Comparison of ENCODE assay signal across 9 cellular contexts in genomic region chr4:108072300-108072699, GRCh38.
A peak's percentile ranks its signal among the peaks of the same experiment; 100 is the strongest.
DNase-seq lines count a peak whose midpoint lies in the region; ATAC-seq and TF ChIP-seq lines count a peak whose summit lies in the region.
"Had no signal": no experiment of that assay in that cellular context is flagged by ENCODE, and none has a peak within 500 bp of the region (broad histone marks: within the 10 kb centered on the region; RNA-seq: fewer than 3 reads in every experiment).

No MANE protein-coding gene starts in this region.

- no peaks in the 10 kb centered on the region for H3K9me3 ChIP-seq in osteoblast (ENCODE audit: low read depth, low read length)

- ATAC-seq in GM18505 (IDR thresholded peaks at IDR 0.05; ENCODE audit: unreplicated experiment): peak; percentile 79
- no peak for ATAC-seq in HG03521 (IDR thresholded peaks at IDR 0.05; ENCODE audit: unreplicated experiment)

- peak; percentile 32 for DNase-seq in NCI-H146 (lab: John Stamatoyannopoulos, UW)
- DNase-seq in activated CD8-positive, alpha-beta memory T cell treated with anti-CD3 and anti-CD28 coated beads, Interleukin-2, amount 50 U/mL, for 24 hours (ENCODE audit: extremely low read depth): peak; percentile 27
- DNase-seq in renal cortical epithelial cell (ENCODE audit: low read depth): peak; percentile 65
- DNase-seq in OCI-M1 (lab: John Stamatoyannopoulos, UW): no peak
- no peak for DNase-seq in COLO829 (ENCODE audit: low spot score)
- DNase-seq in osteoblast (ENCODE audit: insufficient read length, low spot score, missing footprints): no peak
- DNase-seq: WERI-Rb-1 had no signal

- H3K27ac ChIP-seq in osteoblast (ENCODE audit: low read depth, low read length): no peak overlapping the region
- H3K27ac ChIP-seq: WERI-Rb-1 had no signal

- no peak overlapping the region for H3K4me3 ChIP-seq in osteoblast (ENCODE audit: insufficient read depth, low read length)

- TF ChIP-seq POLR2A in GM18505 (IDR thresholded peaks at IDR 0.05; ENCODE audit: borderline replicate concordance, extremely low read depth, insufficient read depth, insufficient read length): no peak

- H3K36me3 ChIP-seq in osteoblast (ENCODE audit: insufficient read depth, low read length): no peaks in the 10 kb centered on the region
- H3K36me3 ChIP-seq: WERI-Rb-1 had no signal

- no peaks in the 10 kb centered on the region for H4K20me1 ChIP-seq in osteoblast (ENCODE audit: insufficient read depth, low read length)

- TF ChIP-seq CTCF in osteoblast (IDR thresholded peaks at IDR 0.05; ENCODE audit: extremely low read depth, low read depth, low read length): no peak

- no peaks in the 10 kb centered on the region for H3K79me2 ChIP-seq in osteoblast (ENCODE audit: insufficient read depth, low read length)

- H3K4me2 ChIP-seq in osteoblast (ENCODE audit: insufficient read depth, low read length): no peak overlapping the region

- H3K27me3 ChIP-seq in osteoblast (ENCODE audit: insufficient read depth, low read length): no peaks in the 10 kb centered on the region

- H2AFZ ChIP-seq in osteoblast (ENCODE audit: low read length): no peak overlapping the region

- no peaks in the 10 kb centered on the region for H3K4me1 ChIP-seq in osteoblast (ENCODE audit: insufficient read depth, low read length)

Comparison
In these comparisons a context has a peak if more than half of its experiments do, and no peak if none do; other contexts are left out.
1. DNase-seq: peak in NCI-H146 (single experiment), activated CD8-positive, alpha-beta memory T cell treated with anti-CD3 and anti-CD28 coated beads, Interleukin-2, amount 50 U/mL, for 24 hours (single experiment) and renal cortical epithelial cell (single experiment); none in OCI-M1 (single experiment), COLO829 (single experiment) and osteoblast (single experiment).